Comparison of ENCODE assay signal across 1 cellular context in the genomic region with DNA sequence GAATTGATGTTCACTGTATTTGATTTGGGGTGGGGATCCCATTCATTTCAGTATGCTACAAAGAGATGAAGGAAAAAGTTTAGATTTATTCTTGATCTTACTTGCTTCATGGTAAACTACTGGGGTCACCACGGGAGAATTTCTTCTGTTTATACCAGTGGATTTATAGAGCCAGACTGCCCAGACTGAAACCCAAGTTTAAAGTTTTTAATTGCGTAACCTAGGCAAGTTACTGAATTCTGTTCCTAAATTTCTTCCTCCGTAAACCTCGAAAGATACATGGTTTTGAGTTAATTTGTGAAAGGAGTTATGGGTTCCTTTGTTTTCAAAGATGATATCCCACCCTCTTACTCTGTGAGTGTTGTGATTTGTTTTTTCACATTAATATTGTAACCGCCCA.
TF ChIP-seq lines count a peak whose summit lies in the region.

No MANE protein-coding gene starts in this region.

TF ChIP-seq in HepG2, 621 proteins besides CTCF, POLR2A, EP300 and RAD21:
- TF ChIP-seq CEBPG (CRISPR knock-in tag; IDR thresholded peaks at IDR 0.05) (0 out of 2 replicates have a peak, but pooled peaks have one; percentile 29), CEBPB (IDR thresholded peaks at IDR 0.05; ENCODE audit: borderline replicate concordance, low read depth, low read length) (peak; percentile 77), ZNF567 (CRISPR knock-in tag; IDR thresholded peaks at IDR 0.05; ENCODE audit: borderline replicate concordance) (no peak)
